27 cellular contexts compared by ENCODE assay signal in the genomic region with DNA sequence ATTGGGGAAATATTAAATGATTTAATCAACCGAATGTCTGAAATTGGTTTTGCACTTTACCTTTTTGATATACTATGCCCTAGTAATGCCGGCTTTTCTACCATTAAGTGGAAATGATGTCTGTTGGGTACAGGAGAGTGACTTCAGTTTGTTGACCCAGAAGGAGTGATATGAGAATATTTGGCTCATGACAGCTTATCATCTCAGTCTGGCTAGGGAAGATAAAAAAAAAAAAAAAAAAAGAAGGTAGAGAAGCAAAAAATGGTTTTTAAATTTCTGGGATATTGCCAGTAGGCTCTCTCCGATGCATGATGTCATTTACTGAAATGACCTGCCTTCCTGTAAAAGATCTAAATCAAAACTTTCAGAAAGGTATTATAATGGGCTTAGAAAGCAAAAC.
A peak's percentile ranks its signal among the peaks of the same experiment; 100 is the strongest.
DNase-seq lines count a peak whose midpoint lies in the region; ATAC-seq, FAIRE-seq and TF ChIP-seq lines count a peak whose summit lies in the region.
"Had no signal": no experiment of that assay in that cellular context is flagged by ENCODE, and none has a peak within 500 bp of the region (broad histone marks: within the 10 kb centered on the region; RNA-seq: fewer than 3 reads in every experiment).

No MANE protein-coding gene starts in this region.

- H3K36me3 Mint-ChIP-seq in type B pancreatic cell = no peaks in the 10 kb centered on the region
- H3K36me3 Mint-ChIP-seq: CD14-positive monocyte; CD8-positive, alpha-beta memory T cell had no signal

- H3K4me3 Mint-ChIP-seq in type B pancreatic cell = no peak overlapping the region
- H3K4me3 Mint-ChIP-seq: CD14-positive monocyte; CD4-positive, alpha-beta T cell; CD8-positive, alpha-beta memory T cell; HFFc6 had no signal

- H3K9me3 ChIP-seq in SK-N-SH (no peaks in the 10 kb centered on the region), HepG2 (ENCODE audit: low read length) (no peaks in the 10 kb centered on the region), right lobe of liver (no peaks in the 10 kb centered on the region)
- H3K9me3 ChIP-seq: A549; BE2C; BLaER1 treated with 17β-estradiol and CSF1 and Interleukin-3, amounts not matched to agents 10 nM and 100 nM; HAP-1 had no signal

- no peaks in the 10 kb centered on the region for H3K9me2 ChIP-seq in SK-N-SH

- no peak for DNase-seq in SK-N-SH
- DNase-seq in HepG2 (ENCODE audit: low spot score) = no peak
- DNase-seq in right lobe of liver = no peak
- DNase-seq in cerebellar cortex (ENCODE audit: low spot score) = peak; percentile 57
- DNase-seq in type B pancreatic cell (ENCODE audit: extremely low spot score, unreplicated experiment) = no peak
- DNase-seq: 8988T; ACHN; AML-193; BE2C; CD4-positive, alpha-beta T cell; CD8-positive, alpha-beta memory T cell; DMS 273 treated with DMSO at 0.1 percent for 48 hours; DMS79; EL; GF-D8; GOT3; HFFc6 had no signal

- H2AFZ ChIP-seq in SK-N-SH (ENCODE audit: low read depth) (no peak overlapping the region), HepG2 (ENCODE audit: low read length) (no peak overlapping the region)

- TF ChIP-seq CTCF in SK-N-SH (IDR thresholded peaks at IDR 0.05) (no peak), HepG2 (CRISPR knock-in tag; IDR thresholded peaks at IDR 0.05) (no peak), right lobe of liver (IDR thresholded peaks at IDR 0.05) (no peak), type B pancreatic cell (conservative IDR thresholded peaks at IDR 0.05) (no peak)

- no peaks in the 10 kb centered on the region for H3K27me3 ChIP-seq in SK-N-SH (ENCODE audit: insufficient read depth)
- H3K27me3 ChIP-seq in HepG2 (ENCODE audit: control insufficient read depth in 1 of 2, insufficient read depth in 2 of 2, low read length in 2 of 2) = no peaks in the 10 kb centered on the region
- no peaks in the 10 kb centered on the region for H3K27me3 ChIP-seq in right lobe of liver
- H3K27me3 ChIP-seq: BE2C; BLaER1 treated with 17β-estradiol and CSF1 and Interleukin-3, amounts not matched to agents 10 nM and 100 nM had no signal

- POLR2A ChIA-PET in SK-N-SH (lab: Yijun Ruan, JAX) = no interaction called here
- POLR2A ChIA-PET in HepG2 (lab: Yijun Ruan, JAX) = no interaction called here

- H3K27ac Mint-ChIP-seq in type B pancreatic cell = no peak overlapping the region
- H3K27ac Mint-ChIP-seq: CD14-positive monocyte; CD4-positive, alpha-beta T cell; HFFc6 had no signal

- no peak for TF ChIP-seq EP300 in SK-N-SH (IDR thresholded peaks at IDR 0.05; ENCODE audit: borderline replicate concordance in 1 of 2, low read depth in 1 of 2, low read length in 1 of 2)
- no peak for TF ChIP-seq EP300 in HepG2 (IDR thresholded peaks at IDR 0.05; ENCODE audit: low read depth in 2 of 2, low read length in 2 of 2)
- no peak for TF ChIP-seq EP300 in HepG2 (CRISPR knock-in tag; IDR thresholded peaks at IDR 0.05; ENCODE audit: borderline replicate concordance)

- intact Hi-C loops in HepG2 (cut with micrococcal nuclease; ENCODE audit: unreplicated experiment) (no loop called here), right lobe of liver (cut with DNase I) (no loop called here)

- no peaks in the 10 kb centered on the region for H3K27me3 Mint-ChIP-seq in type B pancreatic cell
- H3K27me3 Mint-ChIP-seq: CD4-positive, alpha-beta T cell; CD8-positive, alpha-beta memory T cell had no signal

- H3K27ac ChIP-seq in SK-N-SH (ENCODE audit: low read depth in 2 of 2, low read length in 1 of 2) (no peak overlapping the region), HepG2 (ENCODE audit: extremely low read length, insufficient read depth, low read length) (no peak overlapping the region), right lobe of liver (no peak overlapping the region)
- H3K27ac ChIP-seq: A549; BLaER1 treated with 17β-estradiol and CSF1 and Interleukin-3, amounts not matched to agents 10 nM and 100 nM had no signal

- H3K4me2 ChIP-seq in SK-N-SH (no peak overlapping the region), HepG2 (ENCODE audit: low read depth, low read length) (no peak overlapping the region)
- H3K4me2 ChIP-seq: A549; BLaER1 treated with 17β-estradiol and CSF1 and Interleukin-3, amounts not matched to agents 10 nM and 100 nM had no signal

- BruUV-seq in HepG2 (replicated peaks; lab: Mats Ljungman, UMichigan) = no TSS peak

- TF ChIP-seq POLR2A in HepG2 (IDR thresholded peaks at IDR 0.05; ENCODE audit: insufficient read depth in 1 of 2, low read depth in 2 of 2, low read length in 2 of 2) (no peak), right lobe of liver (IDR thresholded peaks at IDR 0.05) (no peak)

- no peak overlapping the region for H3K9ac ChIP-seq in SK-N-SH
- H3K9ac ChIP-seq in HepG2 (ENCODE audit: insufficient read depth, low read depth, low read length) = no peak overlapping the region
- H3K9ac ChIP-seq: BLaER1 treated with 17β-estradiol and CSF1 and Interleukin-3, amounts not matched to agents 10 nM and 100 nM had no signal

- H4K20me1 ChIP-seq in SK-N-SH (ENCODE audit: insufficient read depth) = no peaks in the 10 kb centered on the region
- H4K20me1 ChIP-seq in HepG2 (ENCODE audit: insufficient read depth, low read length) = no peaks in the 10 kb centered on the region
- H4K20me1 ChIP-seq: BLaER1 treated with 17β-estradiol and CSF1 and Interleukin-3, amounts not matched to agents 10 nM and 100 nM had no signal

- no peaks in the 10 kb centered on the region for H3K9me3 Mint-ChIP-seq in type B pancreatic cell
- H3K9me3 Mint-ChIP-seq: CD4-positive, alpha-beta T cell had no signal

- CTCF ChIA-PET in SK-N-SH (lab: Yijun Ruan, JAX) = no interaction called here
- CTCF ChIA-PET in HepG2 (lab: Yijun Ruan, JAX; ENCODE audit: low intra/inter-chr PET ratio, low total read pairs) = no interaction called here

- FAIRE-seq in HepG2 (lab: Jason Lieb, UNC) = no peak
- FAIRE-seq: A549, D721Med, GM12891, GM18507, H54 had no signal

- in situ Hi-C loops in HepG2 (cut with HindIII; ENCODE audit: extremely low pct_ligation_motif_present, low pct_unique_long_range_greater_than_20kb) = no loop called here

- H3K4me3 ChIP-seq in SK-N-SH (ENCODE audit: low read depth in 2 of 2, low read length in 1 of 2) (no peak overlapping the region), HepG2 (replicated peaks in 1 of 3; ENCODE audit: insufficient read depth in 1 of 3, low read depth in 2 of 3, low read length in 3 of 3) (no peak overlapping the region), right lobe of liver (no peak overlapping the region)
- H3K4me3 ChIP-seq: A549; BLaER1 treated with 17β-estradiol and CSF1 and Interleukin-3, amounts not matched to agents 10 nM and 100 nM; HAP-1 had no signal

- H3F3A ChIP-seq in SK-N-SH (replicated peaks; ENCODE audit: insufficient read depth) = no peaks in the 10 kb centered on the region

- peaks cover 0 to 2% of the 10 kb centered on the region in 2 experiments; a peak in 1 of 4 replicates for H3K4me1 ChIP-seq in SK-N-SH (ENCODE audit: control insufficient read depth in 1 of 2, insufficient read depth in 2 of 2, low read depth in 1 of 2, low read length in 1 of 2)
- H3K4me1 ChIP-seq in HepG2 (ENCODE audit: insufficient read depth, low read length) = no peaks in the 10 kb centered on the region
- H3K4me1 ChIP-seq in right lobe of liver = no peaks in the 10 kb centered on the region
- H3K4me1 ChIP-seq: A549; BLaER1 treated with 17β-estradiol and CSF1 and Interleukin-3, amounts not matched to agents 10 nM and 100 nM; HAP-1 had no signal

- no peaks in the 10 kb centered on the region for H3K4me1 Mint-ChIP-seq in type B pancreatic cell (ENCODE audit: unreplicated experiment)
- H3K4me1 Mint-ChIP-seq: CD14-positive monocyte; CD8-positive, alpha-beta memory T cell had no signal

- H3K36me3 ChIP-seq in SK-N-SH (replicated peaks in 1 of 2; ENCODE audit: control insufficient read depth in 1 of 2, insufficient read depth in 2 of 2, low read length in 1 of 2) = no peaks in the 10 kb centered on the region
- H3K36me3 ChIP-seq in HepG2 (replicated peaks in 1 of 2; ENCODE audit: control insufficient read depth in 1 of 2, insufficient read depth in 2 of 2, low read length in 2 of 2) = no peaks in the 10 kb centered on the region
- no peaks in the 10 kb centered on the region for H3K36me3 ChIP-seq in right lobe of liver
- H3K36me3 ChIP-seq: BE2C; BLaER1 treated with 17β-estradiol and CSF1 and Interleukin-3, amounts not matched to agents 10 nM and 100 nM; HAP-1 had no signal

- TF ChIP-seq RAD21 in SK-N-SH (IDR thresholded peaks at IDR 0.05; ENCODE audit: low read length) (no peak), HepG2 (CRISPR knock-in tag; IDR thresholded peaks at IDR 0.05) (no peak)

- ATAC-seq in SK-N-SH treated with all-trans-retinoic acid at 6 μM for 48 hours = no peak
- ATAC-seq in HepG2 = no peak
- no peak for ATAC-seq in right lobe of liver
- no peak for ATAC-seq in GM21786 (IDR thresholded peaks at IDR 0.05; ENCODE audit: unreplicated experiment)
- ATAC-seq: A549 had no signal

- H3K79me2 ChIP-seq in SK-N-SH (ENCODE audit: insufficient read depth) (no peaks in the 10 kb centered on the region), HepG2 (ENCODE audit: insufficient read depth, low read length) (no peaks in the 10 kb centered on the region)

- 47% methylated on average over 3 of the region's 3 CpGs for WGBS in SK-N-SH (ENCODE audit: low lambda C conversion rate)
- WGBS in HepG2 (ENCODE audit: low lambda C conversion rate) = 15% methylated on average over 3 of the region's 3 CpGs
- WGBS in right lobe of liver (ENCODE audit: insufficient coverage, low coverage, low lambda C conversion rate, missing lambda C conversion rate) = 51% methylated on average over 3 of the region's 3 CpGs

TF ChIP-seq in SK-N-SH treated with all-trans-retinoic acid at 6 μM for 48 hours, 23 proteins besides CTCF, POLR2A, EP300 and RAD21:
- TF ChIP-seq ISL1 (CRISPR knock-in tag; IDR thresholded peaks at IDR 0.05) (peak; percentile 84), CSDC2 (CRISPR knock-in tag; IDR thresholded peaks at IDR 0.05) (no peak)

TF ChIP-seq in SK-N-SH, 30 proteins besides CTCF, POLR2A, EP300 and RAD21:
- TF ChIP-seq POLR2AphosphoS5 (IDR thresholded peaks at IDR 0.05; ENCODE audit: low read depth, low read length) = no peak

TF ChIP-seq in HepG2, 621 proteins besides CTCF, POLR2A, EP300 and RAD21:
- TF ChIP-seq ATF7 (IDR thresholded peaks at IDR 0.05) (peak; percentile 16; the same call in 1 of the 2 replicates), ATF7 (CRISPR knock-in tag; IDR thresholded peaks at IDR 0.05) (no peak), HNRNPK (IDR thresholded peaks at IDR 0.05; ENCODE audit: low read depth, low read length, poor library complexity, severe bottlenecking) (no peak)
